8 cellular contexts compared by ENCODE assay signal in the genomic region with DNA sequence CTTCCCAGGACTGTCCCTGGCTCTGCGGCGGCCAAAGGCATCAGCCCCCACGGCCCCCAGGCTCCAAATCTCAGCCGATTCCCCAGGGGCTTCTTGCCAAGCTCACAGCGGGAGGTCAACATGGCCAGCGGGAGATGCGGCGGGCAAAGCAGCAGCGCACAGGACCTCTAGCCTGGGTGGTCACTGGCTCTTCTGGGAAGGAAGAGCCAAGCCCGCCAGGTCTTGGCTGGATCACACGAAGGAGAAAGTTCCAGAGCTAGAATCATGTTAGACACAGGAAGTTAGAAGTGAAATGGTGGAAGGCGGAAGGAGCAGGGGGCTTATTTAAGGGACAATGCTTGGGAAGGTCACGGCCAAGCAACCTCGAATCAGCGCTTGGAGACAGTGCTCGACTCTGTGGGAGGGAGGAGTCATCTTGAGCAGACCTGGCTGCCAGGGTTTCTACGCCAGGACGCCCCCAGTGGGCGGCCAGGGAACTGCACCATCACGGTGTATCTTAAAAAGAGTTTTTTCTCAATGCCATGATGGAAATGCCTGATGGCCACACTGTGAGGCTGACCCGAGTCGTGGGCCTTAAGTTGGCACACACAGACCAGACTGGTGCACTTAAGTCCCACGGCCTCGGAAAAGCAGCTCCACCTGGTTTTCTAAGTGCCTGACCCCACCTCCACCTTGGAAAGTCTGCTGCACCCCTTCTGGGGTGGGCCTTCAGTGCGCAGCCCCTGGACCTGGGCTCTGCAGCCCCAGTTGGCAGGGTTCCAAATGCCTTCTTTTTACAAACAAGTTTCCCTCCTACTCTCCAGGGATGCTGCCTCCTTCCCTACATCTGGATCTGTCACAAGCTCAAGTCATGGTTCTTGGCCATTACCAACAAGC. TPM values are rescaled to one million over a fixed set of nuclear protein-coding genes. Genes with fewer than 3 reads are reported as not detected.
DNase-seq lines count a peak whose midpoint lies in the region; ATAC-seq and TF ChIP-seq lines count a peak whose summit lies in the region.

No MANE protein-coding gene starts in this region.

- no peaks in the 10 kb centered on the region for H3K27me3 Mint-ChIP-seq in WTC11 (ENCODE audit: low read depth)
- no peaks in the 10 kb centered on the region for H3K27me3 Mint-ChIP-seq in MCF 10A (ENCODE audit: insufficient read depth, unreplicated experiment)

- H3K36me3 Mint-ChIP-seq in WTC11 (peaks cover 12% of the 10 kb centered on the region), MCF 10A (ENCODE audit: insufficient read depth, unreplicated experiment) (peaks cover 51% of the 10 kb centered on the region)

- peaks cover 34% of the 10 kb centered on the region for H3K4me1 Mint-ChIP-seq in WTC11
- H3K4me1 Mint-ChIP-seq in MCF 10A (ENCODE audit: insufficient read depth, unreplicated experiment) = peaks cover 4% of the 10 kb centered on the region

- POLR2A ChIA-PET in WTC11 (lab: Charles Lee) = interaction anchor here (0.9 kb wide), 1 partner anchor 13 kb away, joined by 3 read pairs; no protein-coding TSS in a partner anchor
- POLR2A ChIA-PET in MCF 10A (lab: Yijun Ruan, JAX) = no interaction called here

- ATAC-seq in WTC11 (peak; percentile 64), HG03354 (IDR thresholded peaks at IDR 0.05; ENCODE audit: poor library complexity, severe bottlenecking, unreplicated experiment) (no peak), GM21576 (IDR thresholded peaks at IDR 0.05; ENCODE audit: unreplicated experiment) (no peak)

- H3K27ac Mint-ChIP-seq in WTC11 (peak overlapping the region; percentile 80), MCF 10A (ENCODE audit: low read depth, unreplicated experiment) (no peak overlapping the region)

- peak; percentile 73 for TF ChIP-seq CTCF in GM10266 (IDR thresholded peaks at IDR 0.05; ENCODE audit: control insufficient read depth, insufficient read depth, low read depth, missing control alignments)
- peak; percentile 85 for TF ChIP-seq CTCF in NB4 (IDR thresholded peaks at IDR 0.05; ENCODE audit: low read depth, low read length)
- TF ChIP-seq CTCF in WTC11 (IDR thresholded peaks at IDR 0.05) = peak; percentile 97
- peak; percentile 82 for TF ChIP-seq CTCF in MCF 10A (IDR thresholded peaks at IDR 0.05; ENCODE audit: unreplicated experiment)

- TF ChIP-seq POLR2A in NB4 (IDR thresholded peaks at IDR 0.05; ENCODE audit: extremely low read depth, insufficient read length) = no peak

- intact Hi-C loops in MCF 10A (cut with micrococcal nuclease) = no loop called here

- CTCF ChIA-PET in WTC11 (lab: Charles Lee) = interaction anchor here (0.6 to 1.4 kb wide), 8 partner anchors 12 to 436 kb away, joined by 3 to 5 read pairs (median 3); no protein-coding TSS in a partner anchor
- CTCF ChIA-PET in MCF 10A (lab: Yijun Ruan, JAX) = interaction anchor here (0.6 to 2.3 kb wide), 13 partner anchors 8 to 536 kb away, joined by 3 to 17 read pairs (median 4); no protein-coding TSS in a partner anchor

- H3K4me3 Mint-ChIP-seq in WTC11 = no peak overlapping the region; the same call in 1 of the 2 replicates
- no peak overlapping the region for H3K4me3 Mint-ChIP-seq in MCF 10A (ENCODE audit: unreplicated experiment)

- BruUV-seq in MCF 10A (replicated peaks; lab: Mats Ljungman, UMichigan) = no TSS peak

- H3K9me3 Mint-ChIP-seq in WTC11 = no peaks in the 10 kb centered on the region
- no peaks in the 10 kb centered on the region for H3K9me3 Mint-ChIP-seq in MCF 10A (ENCODE audit: unreplicated experiment)

- DNase-seq in GM10266 (ENCODE audit: extremely low spot score) = peak; percentile 91
- peak; percentile 69 for DNase-seq in NB4 (ENCODE audit: low read depth)
- DNase-seq in WTC11 (ENCODE audit: low spot score) = peak; percentile 93
- peak; percentile 67 for DNase-seq in MCF 10A (ENCODE audit: unreplicated experiment)
- DNase-seq in iris pigment epithelial cell (ENCODE audit: low read depth) = peak; percentile 72
- peak; percentile 55 to 73 (median 66) for DNase-seq in stimulated activated CD4-positive, alpha-beta T cell treated with anti-CD3 and anti-CD28 coated beads, Interleukin-1b, Interleukin-23, amount 100 ng/mL, for 24 hours (ENCODE audit: low read depth in 4 of 4, low spot score in 1 of 4)

- H3K4me3 ChIP-seq in NB4 (ENCODE audit: low read depth, low read length) = no peak overlapping the region

TF ChIP-seq in WTC11, 78 proteins besides CTCF, POLR2A, EP300 and RAD21:
- no peak for TF ChIP-seq NR1H2 (CRISPR knock-in tag; IDR thresholded peaks at IDR 0.05)
- TF ChIP-seq, protein P1, sequence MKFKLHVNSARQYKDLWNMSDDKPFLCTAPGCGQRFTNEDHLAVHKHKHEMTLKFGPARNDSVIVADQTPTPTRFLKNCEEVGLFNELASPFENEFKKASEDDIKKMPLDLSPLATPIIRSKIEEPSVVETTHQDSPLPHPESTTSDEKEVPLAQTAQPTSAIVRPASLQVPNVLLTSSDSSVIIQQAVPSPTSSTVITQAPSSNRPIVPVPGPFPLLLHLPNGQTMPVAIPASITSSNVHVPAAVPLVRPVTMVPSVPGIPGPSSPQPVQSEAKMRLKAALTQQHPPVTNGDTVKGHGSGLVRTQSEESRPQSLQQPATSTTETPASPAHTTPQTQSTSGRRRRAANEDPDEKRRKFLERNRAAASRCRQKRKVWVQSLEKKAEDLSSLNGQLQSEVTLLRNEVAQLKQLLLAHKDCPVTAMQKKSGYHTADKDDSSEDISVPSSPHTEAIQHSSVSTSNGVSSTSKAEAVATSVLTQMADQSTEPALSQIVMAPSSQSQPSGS (CRISPR knock-in tag; IDR thresholded peaks at IDR 0.05; ENCODE audit: borderline replicate concordance, low read depth) = no peak
- TF ChIP-seq ZNF263 (CRISPR knock-in tag; IDR thresholded peaks at IDR 0.05; ENCODE audit: low read depth) = no peak
- no peak for TF ChIP-seq ZNF121 (CRISPR knock-in tag; IDR thresholded peaks at IDR 0.05)
- no peak for TF ChIP-seq TEAD4 (CRISPR knock-in tag; IDR thresholded peaks at IDR 0.05)
- TF ChIP-seq, protein P2, sequence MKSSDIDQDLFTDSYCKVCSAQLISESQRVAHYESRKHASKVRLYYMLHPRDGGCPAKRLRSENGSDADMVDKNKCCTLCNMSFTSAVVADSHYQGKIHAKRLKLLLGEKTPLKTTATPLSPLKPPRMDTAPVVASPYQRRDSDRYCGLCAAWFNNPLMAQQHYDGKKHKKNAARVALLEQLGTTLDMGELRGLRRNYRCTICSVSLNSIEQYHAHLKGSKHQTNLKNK (CRISPR knock-in tag; IDR thresholded peaks at IDR 0.05) = no peak
- no peak for TF ChIP-seq ELF4 (CRISPR knock-in tag; IDR thresholded peaks at IDR 0.05; ENCODE audit: low read depth)
- TF ChIP-seq ETV6 (CRISPR knock-in tag; IDR thresholded peaks at IDR 0.05) = 0 out of 2 replicates have a peak, but pooled peaks have one; percentile 16
- no peak for TF ChIP-seq RORB (CRISPR knock-in tag; IDR thresholded peaks at IDR 0.05)
- TF ChIP-seq, protein P3, sequence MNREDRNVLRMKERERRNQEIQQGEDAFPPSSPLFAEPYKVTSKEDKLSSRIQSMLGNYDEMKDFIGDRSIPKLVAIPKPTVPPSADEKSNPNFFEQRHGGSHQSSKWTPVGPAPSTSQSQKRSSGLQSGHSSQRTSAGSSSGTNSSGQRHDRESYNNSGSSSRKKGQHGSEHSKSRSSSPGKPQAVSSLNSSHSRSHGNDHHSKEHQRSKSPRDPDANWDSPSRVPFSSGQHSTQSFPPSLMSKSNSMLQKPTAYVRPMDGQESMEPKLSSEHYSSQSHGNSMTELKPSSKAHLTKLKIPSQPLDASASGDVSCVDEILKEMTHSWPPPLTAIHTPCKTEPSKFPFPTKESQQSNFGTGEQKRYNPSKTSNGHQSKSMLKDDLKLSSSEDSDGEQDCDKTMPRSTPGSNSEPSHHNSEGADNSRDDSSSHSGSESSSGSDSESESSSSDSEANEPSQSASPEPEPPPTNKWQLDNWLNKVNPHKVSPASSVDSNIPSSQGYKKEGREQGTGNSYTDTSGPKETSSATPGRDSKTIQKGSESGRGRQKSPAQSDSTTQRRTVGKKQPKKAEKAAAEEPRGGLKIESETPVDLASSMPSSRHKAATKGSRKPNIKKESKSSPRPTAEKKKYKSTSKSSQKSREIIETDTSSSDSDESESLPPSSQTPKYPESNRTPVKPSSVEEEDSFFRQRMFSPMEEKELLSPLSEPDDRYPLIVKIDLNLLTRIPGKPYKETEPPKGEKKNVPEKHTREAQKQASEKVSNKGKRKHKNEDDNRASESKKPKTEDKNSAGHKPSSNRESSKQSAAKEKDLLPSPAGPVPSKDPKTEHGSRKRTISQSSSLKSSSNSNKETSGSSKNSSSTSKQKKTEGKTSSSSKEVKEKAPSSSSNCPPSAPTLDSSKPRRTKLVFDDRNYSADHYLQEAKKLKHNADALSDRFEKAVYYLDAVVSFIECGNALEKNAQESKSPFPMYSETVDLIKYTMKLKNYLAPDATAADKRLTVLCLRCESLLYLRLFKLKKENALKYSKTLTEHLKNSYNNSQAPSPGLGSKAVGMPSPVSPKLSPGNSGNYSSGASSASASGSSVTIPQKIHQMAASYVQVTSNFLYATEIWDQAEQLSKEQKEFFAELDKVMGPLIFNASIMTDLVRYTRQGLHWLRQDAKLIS (CRISPR knock-in tag; IDR thresholded peaks at IDR 0.05; ENCODE audit: borderline replicate concordance) = no peak
- TF ChIP-seq, protein P4, sequence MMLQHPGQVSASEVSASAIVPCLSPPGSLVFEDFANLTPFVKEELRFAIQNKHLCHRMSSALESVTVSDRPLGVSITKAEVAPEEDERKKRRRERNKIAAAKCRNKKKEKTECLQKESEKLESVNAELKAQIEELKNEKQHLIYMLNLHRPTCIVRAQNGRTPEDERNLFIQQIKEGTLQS (CRISPR knock-in tag; conservative IDR thresholded peaks at IDR 0.05) = no peak
- no peak for TF ChIP-seq FOXJ3 (CRISPR knock-in tag; IDR thresholded peaks at IDR 0.05; ENCODE audit: borderline replicate concordance)
- no peak for TF ChIP-seq CREM (CRISPR knock-in tag; IDR thresholded peaks at IDR 0.05)
- no peak for TF ChIP-seq ZNF232 (CRISPR knock-in tag; IDR thresholded peaks at IDR 0.05)
- TF ChIP-seq, protein P5, sequence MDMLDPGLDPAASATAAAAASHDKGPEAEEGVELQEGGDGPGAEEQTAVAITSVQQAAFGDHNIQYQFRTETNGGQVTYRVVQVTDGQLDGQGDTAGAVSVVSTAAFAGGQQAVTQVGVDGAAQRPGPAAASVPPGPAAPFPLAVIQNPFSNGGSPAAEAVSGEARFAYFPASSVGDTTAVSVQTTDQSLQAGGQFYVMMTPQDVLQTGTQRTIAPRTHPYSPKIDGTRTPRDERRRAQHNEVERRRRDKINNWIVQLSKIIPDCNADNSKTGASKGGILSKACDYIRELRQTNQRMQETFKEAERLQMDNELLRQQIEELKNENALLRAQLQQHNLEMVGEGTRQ (CRISPR knock-in tag; IDR thresholded peaks at IDR 0.05) = no peak
- TF ChIP-seq MYBL2 (CRISPR knock-in tag; IDR thresholded peaks at IDR 0.05) = no peak
- 0 out of 2 replicates have a peak, but pooled peaks have one; percentile 8 for TF ChIP-seq ZNF423 (CRISPR knock-in tag; IDR thresholded peaks at IDR 0.05)

RNA-seq across cellular contexts. Expression of a gene that starts 29.3 kb away (rescaled TPM):
- total RNA-seq in WTC11 (2021) (12.8 to 14.2 TPM (median 14.1 TPM) in 3 replicates), MCF 10A (2022) (16.2 and 20.2 TPM in 2 replicates)

RNA-seq across cellular contexts. Expression of a gene that starts 29.5 kb away (rescaled TPM):
- total RNA-seq in WTC11 (2021) (43.4 to 51.6 TPM (median 50.6 TPM) in 3 replicates), MCF 10A (2022) (26.7 and 28.7 TPM in 2 replicates)

RNA-seq across cellular contexts. Expression of a gene that starts 52.9 kb away (rescaled TPM):
- total RNA-seq in WTC11 (2021) (1.3 to 1.5 TPM (median 1.5 TPM) in 3 replicates), MCF 10A (2022) (0.40 and 0.69 TPM in 2 replicates)
